Comparison of ENCODE assay signal across 23 cellular contexts in the genomic region with DNA sequence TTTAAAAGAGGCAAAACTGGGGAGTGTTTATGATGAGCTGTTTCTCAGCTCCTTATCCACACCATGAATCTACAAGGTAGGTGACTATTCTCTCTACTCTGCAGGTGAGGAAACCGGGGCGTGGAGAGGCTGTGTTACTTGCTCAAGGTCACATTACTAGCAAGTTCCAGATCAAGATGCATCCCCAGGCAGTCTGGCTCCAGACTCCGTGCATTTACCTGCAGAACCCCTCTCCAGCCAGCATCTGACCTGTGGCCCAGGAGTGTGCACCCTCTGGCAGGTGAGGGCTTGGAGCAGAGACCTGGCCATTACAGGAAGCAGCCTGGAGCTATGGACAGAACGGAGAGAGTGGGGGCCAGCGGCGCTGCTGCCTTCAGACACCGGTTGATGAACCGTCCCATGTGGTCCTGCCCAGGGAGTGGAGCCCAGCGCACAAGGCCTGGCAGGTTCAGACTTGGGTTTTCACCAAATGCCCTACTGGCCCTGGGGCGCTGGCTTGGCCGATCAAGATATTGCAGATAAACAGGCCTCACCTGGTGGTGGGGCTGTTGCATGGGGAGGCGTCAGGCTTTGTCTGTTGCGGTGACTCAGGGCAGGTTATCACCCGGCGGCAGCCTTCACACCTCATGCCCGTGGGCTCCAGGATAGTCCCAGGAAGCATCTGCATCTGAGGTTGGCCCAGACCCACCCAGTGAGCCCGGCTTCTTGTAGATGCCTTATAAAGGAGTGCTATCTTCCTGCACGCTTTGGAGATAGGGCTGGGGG. TPM values are rescaled to one million over a fixed set of nuclear protein-coding genes. Genes with fewer than 3 reads are reported as not detected.
A peak's percentile ranks its signal among the peaks of the same experiment; 100 is the strongest.
DNase-seq lines count a peak whose midpoint lies in the region; ATAC-seq, FAIRE-seq and TF ChIP-seq lines count a peak whose summit lies in the region.
"Had no signal": no experiment of that assay in that cellular context is flagged by ENCODE, and none has a peak within 500 bp of the region (broad histone marks: within the 10 kb centered on the region; RNA-seq: fewer than 3 reads in every experiment).

No MANE protein-coding gene starts in this region.

- H4K91ac ChIP-seq in H1 (replicated peaks; ENCODE audit: insufficient read length, low read length) = no peak overlapping the region

- intact Hi-C loops in HepG2 (cut with micrococcal nuclease; ENCODE audit: unreplicated experiment) = no loop called here
- intact Hi-C loops in right lobe of liver (cut with DNase I) = no loop called here
- intact Hi-C loops in Right ventricle myocardium superior (cut with DNase I) = no loop called here

- no peak overlapping the region for H2BK120ac ChIP-seq in H1 (replicated peaks; ENCODE audit: low read depth, low read length)

- H3K9ac ChIP-seq in HepG2 (ENCODE audit: insufficient read depth, low read depth, low read length) (no peak overlapping the region), H1 (replicated peaks in 1 of 4; ENCODE audit: extremely low read depth in 1 of 4, low read depth in 3 of 4, low read length in 3 of 4) (no peak overlapping the region)
- H3K9ac ChIP-seq: KMS-11 had no signal

- peaks cover 13% of the 10 kb centered on the region for H3K4me1 Mint-ChIP-seq in stimulated activated effector memory CD8-positive, alpha-beta T cell treated with anti-CD3 and anti-CD28 coated beads, Interleukin-12 subunit alpha, Interleukin-12 subunit beta, amount 100 ng/mL, for 72 hours

- H2BK5ac ChIP-seq in H1 (ENCODE audit: low read depth, low read length) = no peak overlapping the region

- H3K27ac ChIP-seq in HepG2 (ENCODE audit: extremely low read length, insufficient read depth, low read length) = no peak overlapping the region
- H3K27ac ChIP-seq in right lobe of liver = no peak overlapping the region
- H3K27ac ChIP-seq in H1 (ENCODE audit: low read depth, low read length) = no peak overlapping the region
- H3K27ac ChIP-seq: KMS-11 had no signal

- H3K4me3 Mint-ChIP-seq in stimulated activated effector memory CD8-positive, alpha-beta T cell treated with anti-CD3 and anti-CD28 coated beads, Interleukin-12 subunit alpha, Interleukin-12 subunit beta, amount 100 ng/mL, for 72 hours = no peak overlapping the region
- H3K4me3 Mint-ChIP-seq: CD4-positive, CD25-positive, alpha-beta regulatory T cell had no signal

- H3K56ac ChIP-seq in H1 (replicated peaks; ENCODE audit: insufficient read length, low read depth, low read length) = no peak overlapping the region

- no peak overlapping the region for H4K5ac ChIP-seq in H1 (ENCODE audit: insufficient read length, low read depth, low read length)

- ATAC-seq in HepG2 (peak; percentile 33; the same call in 2 of the 3 replicates), right lobe of liver (no peak), HG03354 (IDR thresholded peaks at IDR 0.05; ENCODE audit: poor library complexity, severe bottlenecking, unreplicated experiment) (no peak), Right ventricle myocardium superior (ENCODE audit: poor library complexity) (no peak)
- no peak for ATAC-seq in stimulated activated effector memory CD8-positive, alpha-beta T cell treated with anti-CD3 and anti-CD28 coated beads, Interleukin-12 subunit alpha, Interleukin-12 subunit beta, amount 100 ng/mL, for 72 hours

- TF ChIP-seq CTCF in HepG2 (CRISPR knock-in tag; IDR thresholded peaks at IDR 0.05) (no peak), right lobe of liver (IDR thresholded peaks at IDR 0.05) (no peak), H1 (IDR thresholded peaks at IDR 0.05; ENCODE audit: control extremely low read depth in 1 of 3, insufficient read depth in 1 of 3, low read depth in 1 of 3, low read length in 3 of 3) (peak; percentile 37 to 43 (median 42))

- H3K4me3 ChIP-seq in HepG2 (replicated peaks in 1 of 3; ENCODE audit: insufficient read depth in 1 of 3, low read depth in 2 of 3, low read length in 3 of 3) = no peak overlapping the region
- H3K4me3 ChIP-seq in right lobe of liver = no peak overlapping the region
- no peak overlapping the region for H3K4me3 ChIP-seq in H1 (ENCODE audit: extremely low read depth in 1 of 4, insufficient read depth in 2 of 4, low read depth in 3 of 4, low read length in 4 of 4)

- H4K20me1 ChIP-seq in HepG2 (ENCODE audit: insufficient read depth, low read length) = no peaks in the 10 kb centered on the region
- no peaks in the 10 kb centered on the region for H4K20me1 ChIP-seq in H1 (replicated peaks in 1 of 2; ENCODE audit: control insufficient read depth in 1 of 2, insufficient read depth in 2 of 2, low read length in 2 of 2)

- no peak overlapping the region for H3K4me2 ChIP-seq in HepG2 (ENCODE audit: low read depth, low read length)
- H3K4me2 ChIP-seq in H1 (ENCODE audit: insufficient read depth in 1 of 2, low read depth in 2 of 2, low read length in 2 of 2) = no peak overlapping the region
- H3K4me2 ChIP-seq: KMS-11 had no signal

- H3K18ac ChIP-seq in H1 (ENCODE audit: extremely low read depth, low read length) = peak overlapping the region; percentile 19

- H3K9me3 ChIP-seq in HepG2 (ENCODE audit: low read length) = no peaks in the 10 kb centered on the region
- H3K9me3 ChIP-seq in right lobe of liver = no peaks in the 10 kb centered on the region
- H3K9me3 ChIP-seq in H1 (ENCODE audit: insufficient read depth in 2 of 2, low read depth in 1 of 2, low read length in 1 of 2) = peaks cover 11 to 12% of the 10 kb centered on the region in 2 experiments; a peak in 3 of 4 replicates
- H3K9me3 ChIP-seq: BE2C had no signal

- 34% methylated on average over 14 of the region's 18 CpGs for WGBS in HepG2 (ENCODE audit: low lambda C conversion rate)
- WGBS in right lobe of liver (ENCODE audit: insufficient coverage, low coverage, low lambda C conversion rate, missing lambda C conversion rate) = 55% methylated on average over 5 of the region's 18 CpGs
- WGBS in H1 (ENCODE audit: extremely low coverage in 1 of 2, insufficient coverage in 1 of 2, insufficient read length in 1 of 2, insufficient replicate concordance in 2 of 2, low coverage in 1 of 2, low lambda C conversion rate in 2 of 2, missing lambda C conversion rate in 1 of 2), 2 experiments = 85% methylated on average over 18 of the region's 18 CpGs; no CpG with 5 or more reads in 1 of the 2 experiments

- no peak for TF ChIP-seq EP300 in HepG2 (IDR thresholded peaks at IDR 0.05; ENCODE audit: low read depth in 2 of 2, low read length in 2 of 2)
- TF ChIP-seq EP300 in HepG2 (CRISPR knock-in tag; IDR thresholded peaks at IDR 0.05; ENCODE audit: borderline replicate concordance) = no peak
- no peak for TF ChIP-seq EP300 in H1 (IDR thresholded peaks at IDR 0.05; ENCODE audit: borderline replicate concordance in 1 of 2, low read depth in 2 of 2, low read length in 2 of 2)

- in situ Hi-C loops in HepG2 (cut with HindIII; ENCODE audit: extremely low pct_ligation_motif_present, low pct_unique_long_range_greater_than_20kb) = no loop called here

- no peaks in the 10 kb centered on the region for H3K9me3 Mint-ChIP-seq in stimulated activated effector memory CD8-positive, alpha-beta T cell treated with anti-CD3 and anti-CD28 coated beads, Interleukin-12 subunit alpha, Interleukin-12 subunit beta, amount 100 ng/mL, for 72 hours

- H3K27me3 ChIP-seq in HepG2 (ENCODE audit: control insufficient read depth in 1 of 2, insufficient read depth in 2 of 2, low read length in 2 of 2) (peaks cover 3 to 61% of the 10 kb centered on the region in 2 experiments; a peak in 4 of 5 replicates), right lobe of liver (no peaks in the 10 kb centered on the region), H1 (replicated peaks in 1 of 4; ENCODE audit: control insufficient read depth in 3 of 4, extremely low read depth in 1 of 4, insufficient read depth in 3 of 4, low read length in 3 of 4) (no peaks in the 10 kb centered on the region; a peak in 1 of 7 replicates)
- H3K27me3 ChIP-seq: BE2C had no signal

- no peak overlapping the region for H3K23ac ChIP-seq in H1 (ENCODE audit: insufficient read length)

- TF ChIP-seq POLR2A in HepG2 (IDR thresholded peaks at IDR 0.05; ENCODE audit: insufficient read depth in 1 of 2, low read depth in 2 of 2, low read length in 2 of 2) (no peak), right lobe of liver (IDR thresholded peaks at IDR 0.05) (no peak), H1 (IDR thresholded peaks at IDR 0.05; ENCODE audit: control extremely low read depth in 1 of 2, low read depth in 2 of 2, low read length in 2 of 2) (no peak)

- no peaks in the 10 kb centered on the region for H3K36me3 Mint-ChIP-seq in stimulated activated effector memory CD8-positive, alpha-beta T cell treated with anti-CD3 and anti-CD28 coated beads, Interleukin-12 subunit alpha, Interleukin-12 subunit beta, amount 100 ng/mL, for 72 hours
- H3K36me3 Mint-ChIP-seq: CD4-positive, CD25-positive, alpha-beta regulatory T cell had no signal

- no TSS peak for BruUV-seq in HepG2 (replicated peaks; lab: Mats Ljungman, UMichigan)

- 0 out of 2 replicates have a peak overlapping the region, but pooled peaks have one; percentile 32 for H2BK20ac ChIP-seq in H1 (ENCODE audit: low read length)

- H3K14ac ChIP-seq in H1 (ENCODE audit: insufficient read length) = no peak overlapping the region

- no peak for TF ChIP-seq RAD21 in HepG2 (CRISPR knock-in tag; IDR thresholded peaks at IDR 0.05)
- TF ChIP-seq RAD21 in H1 (IDR thresholded peaks at IDR 0.05 in 1 of 2, conservative IDR thresholded peaks at IDR 0.05 in 1 of 2; ENCODE audit: low read depth in 2 of 2, low read length in 2 of 2) = peak; percentile 49 to 61

- no peak for FAIRE-seq in HepG2 (lab: Jason Lieb, UNC)
- FAIRE-seq in H1 (lab: Jason Lieb, UNC) = no peak
- FAIRE-seq: G401.6 had no signal

- H3K79me1 ChIP-seq in H1 (ENCODE audit: low read depth, low read length) = no peaks in the 10 kb centered on the region

- no peak overlapping the region for H4K8ac ChIP-seq in H1 (ENCODE audit: extremely low read depth, insufficient read depth, low read length)

- POLR2A ChIA-PET in HepG2 (lab: Yijun Ruan, JAX) = no interaction called here
- POLR2A ChIA-PET in H1 (lab: Charles Lee; ENCODE audit: partially characterized antibody) = no interaction called here

- no peak overlapping the region for H3K27ac Mint-ChIP-seq in stimulated activated effector memory CD8-positive, alpha-beta T cell treated with anti-CD3 and anti-CD28 coated beads, Interleukin-12 subunit alpha, Interleukin-12 subunit beta, amount 100 ng/mL, for 72 hours
- H3K27ac Mint-ChIP-seq: CD4-positive, CD25-positive, alpha-beta regulatory T cell had no signal

- H3K36me3 ChIP-seq in HepG2 (replicated peaks in 1 of 2; ENCODE audit: control insufficient read depth in 1 of 2, insufficient read depth in 2 of 2, low read length in 2 of 2) (no peaks in the 10 kb centered on the region), right lobe of liver (no peaks in the 10 kb centered on the region), H1 (ENCODE audit: control insufficient read depth in 2 of 4, insufficient read depth in 4 of 4, low read length in 3 of 4) (no peaks in the 10 kb centered on the region)
- H3K36me3 ChIP-seq: BE2C had no signal

- H2BK15ac ChIP-seq in H1 (ENCODE audit: low read length) = no peak overlapping the region

- DNase-seq in HepG2 (ENCODE audit: low spot score) (no peak), right lobe of liver (no peak), H1 (ENCODE audit: low read depth in 1 of 2, low spot score in 2 of 2) (peak; percentile 15 to 58), islet precursor cell (peak; percentile 79), AG20443 (ENCODE audit: low spot score) (no peak), Right ventricle myocardium superior (no peak)
- no peak for DNase-seq in stimulated activated effector memory CD8-positive, alpha-beta T cell treated with anti-CD3 and anti-CD28 coated beads, Interleukin-12 subunit alpha, Interleukin-12 subunit beta, amount 100 ng/mL, for 72 hours (ENCODE audit: low spot score in 2 of 2)
- DNase-seq: 8988T; BE2C; CD4-positive, CD25-positive, alpha-beta regulatory T cell; COR-L47; DMS 273 treated with DMSO at 0.1 percent for 48 hours; DND-41; NCI-H1417; NCI-H187; NCI-H2107; NCI-H2227 treated with DMSO at 0.1 percent for 48 hours; NCI-H524; OCI-M1; SHP77 treated with DMSO at 0.1 percent for 48 hours had no signal

- no peaks in the 10 kb centered on the region for H3K23me2 ChIP-seq in H1 (ENCODE audit: low read depth, low read length)

- no peak overlapping the region for H2BK12ac ChIP-seq in H1 (ENCODE audit: low read depth, low read length)

- CTCF ChIA-PET in HepG2 (lab: Yijun Ruan, JAX; ENCODE audit: low intra/inter-chr PET ratio, low total read pairs) (no interaction called here), H1 (lab: Charles Lee; ENCODE audit: partially characterized antibody) (interaction anchor here (0.6 to 2.7 kb wide), 5 partner anchors 13 to 244 kb away, joined by 3 to 7 read pairs (median 3); no protein-coding TSS in a partner anchor)

- H2AFZ ChIP-seq in HepG2 (ENCODE audit: low read length) (no peak overlapping the region), H1 (ENCODE audit: low read length) (no peak overlapping the region; the same call in 1 of the 2 replicates)

- H3K79me2 ChIP-seq in HepG2 (ENCODE audit: insufficient read depth, low read length) = no peaks in the 10 kb centered on the region
- H3K79me2 ChIP-seq in H1 (ENCODE audit: control insufficient read depth in 1 of 2, insufficient read depth in 2 of 2, low read length in 2 of 2) = no peaks in the 10 kb centered on the region

- H2AK5ac ChIP-seq in H1 (ENCODE audit: low read depth, low read length) = no peak overlapping the region

- H3K4ac ChIP-seq in H1 (replicated peaks; ENCODE audit: insufficient read length, low read depth, low read length) = no peak overlapping the region

- H3K4me1 ChIP-seq in HepG2 (ENCODE audit: insufficient read depth, low read length) (no peaks in the 10 kb centered on the region), right lobe of liver (no peaks in the 10 kb centered on the region), H1 (replicated peaks in 1 of 4; ENCODE audit: control insufficient read depth in 3 of 4, insufficient read depth in 4 of 4, low read length in 3 of 4) (peaks cover 0 to 2% (median 0%) of the 10 kb centered on the region in 4 experiments; a peak in 2 of 7 replicates)
- H3K4me1 ChIP-seq: BE2C had no signal

RNA-seq across cellular contexts. Expression of a gene that starts 29.2 kb away (rescaled TPM):
- total RNA-seq in HepG2 (2016; rRNA removed; fragmentation: Illumina TruSeq; extraction: Trizol) (not detected in 2 replicates), right lobe of liver (under 1 TPM in 4 of 6 experiments, not detected in 2; 0.06 to 0.46 (median 0.21) TPM), Right ventricle myocardium superior (not detected)
- not detected in 2 replicates for total RNA-seq in HepG2 (2016; cell fraction: cytosol; rRNA removed; fragmentation: Illumina TruSeq; extraction: Trizol; ENCODE audit: low read depth)
- not detected in 2 replicates for total RNA-seq in HepG2 (2016; cell fraction: insoluble cytoplasmic fraction; rRNA removed; fragmentation: Illumina TruSeq; extraction: Trizol)
- total RNA-seq in HepG2 (2016; cell fraction: membrane; rRNA removed; fragmentation: Illumina TruSeq; extraction: Trizol) = not detected in 2 replicates
- total RNA-seq in HepG2 (2016; cell fraction: nucleus; rRNA removed; fragmentation: Illumina TruSeq; extraction: Trizol) = not detected in 2 replicates
- polyA plus RNA-seq in HepG2 (2011; rRNA removed) (not detected in 2 replicates), H1 (2011; rRNA removed) (4.0 and 6.6 TPM in 2 replicates)
- not detected in 2 replicates for polyA plus RNA-seq in HepG2 (2011; cell fraction: cytosol; rRNA removed)
- not detected in 2 replicates for polyA plus RNA-seq in HepG2 (2011; cell fraction: nucleus; rRNA removed)
- 0.05 and 0.11 TPM in 2 replicates for polyA plus RNA-seq in HepG2 (2012)
- polyA plus RNA-seq in HepG2 (2016; cell fraction: cytosol; fragmentation: Illumina TruSeq; extraction: Trizol; ENCODE audit: low read depth) = not detected in 2 replicates
- polyA plus RNA-seq in HepG2 (2016; cell fraction: insoluble cytoplasmic fraction; fragmentation: Illumina TruSeq; extraction: Trizol; ENCODE audit: low read depth) = not detected in 2 replicates
- polyA plus RNA-seq in HepG2 (2016; cell fraction: membrane; fragmentation: Illumina TruSeq; extraction: Trizol; ENCODE audit: low read depth) = not detected in 2 replicates
- not detected in 2 replicates for polyA plus RNA-seq in HepG2 (2016; cell fraction: nucleus; fragmentation: Illumina TruSeq; extraction: Trizol; ENCODE audit: insufficient read depth, low read depth)
- polyA minus RNA-seq in HepG2 (2011; rRNA and poly(A)+ RNA removed; ENCODE audit: low replicate concordance) = 0.12 TPM in 1 of 2 replicates, not detected in the other
- not detected in 2 replicates for polyA minus RNA-seq in HepG2 (2011; cell fraction: cytosol; rRNA and poly(A)+ RNA removed)
- not detected in 2 replicates for polyA minus RNA-seq in HepG2 (2011; cell fraction: nucleus; rRNA and poly(A)+ RNA removed)
- 1.3 and 1.4 TPM in 2 replicates for total RNA-seq in H1 (2021; fragmentation: NEBNext Ultra II Directional; extraction: Animal tissue kit (Norgen Biotek cat#: 25700))
- polyA plus RNA-seq in H1 (2011; cell fraction: cytosol; rRNA removed) = 4.7 TPM
- polyA plus RNA-seq in H1 (2011; cell fraction: nucleus; rRNA removed) = 5.1 TPM
- 3.7 to 5.9 TPM (median 5.4 TPM) in 4 replicates for polyA plus RNA-seq in H1 (2012, experiment 1 of 2)
- 3.9 TPM for polyA plus RNA-seq in H1 (2012, experiment 2 of 2)
- 0.22 TPM for polyA plus RNA-seq in H1 (2013, experiment 1 of 2)
- polyA plus RNA-seq in H1 (2013, experiment 2 of 2) = 0.31 TPM
- 3.8 and 6.0 TPM in 2 replicates for polyA minus RNA-seq in H1 (2011; rRNA and poly(A)+ RNA removed)
- 4.3 TPM for polyA minus RNA-seq in H1 (2011; cell fraction: cytosol; rRNA and poly(A)+ RNA removed)
- 5.4 TPM for polyA minus RNA-seq in H1 (2011; cell fraction: nucleus; rRNA and poly(A)+ RNA removed)
- total RNA-seq: CD4-positive, CD25-positive, alpha-beta regulatory T cell had no signal

Comparison
In these comparisons a context has a peak if more than half of its experiments do, and no peak if none do; other contexts are left out.
1. DNase-seq: peak in H1 (2 of 2) and islet precursor cell (single experiment); none in HepG2 (single experiment), right lobe of liver (0 of 3), stimulated activated effector memory CD8-positive, alpha-beta T cell treated with anti-CD3 and anti-CD28 coated beads, Interleukin-12 subunit alpha, Interleukin-12 subunit beta, amount 100 ng/mL, for 72 hours (0 of 2), AG20443 (single experiment) and Right ventricle myocardium superior (single experiment).
2. CTCF ChIP-seq: peak in H1 (3 of 3); none in HepG2 (single experiment) and right lobe of liver (0 of 4).